ENCODE assay signal across 21 cellular contexts in genomic region chr18:3713708-3714107, GRCh38.
"Had no signal": no experiment of that assay in that cellular context is flagged by ENCODE, and none has a peak within 500 bp of the region (broad histone marks: within the 10 kb centered on the region; RNA-seq: fewer than 3 reads in every experiment).

No MANE protein-coding gene starts in this region.

- H3K36me3 ChIP-seq: lower lobe of right lung, ovary, sigmoid colon, spleen, thoracic aorta, tibial nerve, upper lobe of right lung, vagina had no signal

- H3K27me3 ChIP-seq: ovary, sigmoid colon, spleen, tibial nerve, upper lobe of right lung, vagina had no signal

- ATAC-seq: left ventricle myocardium superior; lower lobe of right lung; mucosa of descending colon; psoas muscle; right cardiac atrium; stimulated activated memory B cell treated with anti-CD40 and anti-IgM and Interleukin-4, amounts not matched to agents 10 μg/mL and 1 μg/mL and 100 μg/mL, for 72 hours; stimulated activated naive CD8-positive, alpha-beta T cell treated with anti-CD3 and anti-CD28 coated beads, Interleukin-15, Interleukin-2, amounts not matched to agents 100 U/mL and 50 U/mL, for 24 hours; upper lobe of right lung had no signal

- H3K4me3 Mint-ChIP-seq: naive B cell; nephron progenitor cell; stimulated activated memory B cell treated with anti-CD40 and anti-IgM and Interleukin-4, amounts not matched to agents 10 μg/mL and 1 μg/mL and 100 μg/mL, for 72 hours had no signal

- H3K4me1 ChIP-seq: psoas muscle, sigmoid colon, vagina had no signal

- DNase-seq: cortex of kidney; effector CD4-positive, alpha-beta T cell; left ventricle myocardium superior; lower lobe of right lung; mucosa of descending colon; naive B cell; nephron progenitor cell; nucleus accumbens; ovary; psoas muscle; right cardiac atrium; sigmoid colon; spleen; stimulated activated CD4-positive, alpha-beta T cell treated with anti-CD3 and anti-CD28 coated beads, Interleukin-4, amount 100 ng/mL, for 4 hours; stimulated activated naive CD8-positive, alpha-beta T cell treated with anti-CD3 and anti-CD28 coated beads, Interleukin-15, Interleukin-2, amounts not matched to agents 100 U/mL and 50 U/mL, for 24 hours; substantia nigra; upper lobe of right lung had no signal

- H3K4me3 ChIP-seq: lower lobe of right lung, mucosa of descending colon, ovary, psoas muscle, sigmoid colon, spleen, thoracic aorta, tibial nerve, upper lobe of right lung, vagina had no signal

- H3K36me3 Mint-ChIP-seq: naive B cell; stimulated activated memory B cell treated with anti-CD40 and anti-IgM and Interleukin-4, amounts not matched to agents 10 μg/mL and 1 μg/mL and 100 μg/mL, for 72 hours had no signal

- H3K27ac Mint-ChIP-seq: naive B cell; nephron progenitor cell; stimulated activated memory B cell treated with anti-CD40 and anti-IgM and Interleukin-4, amounts not matched to agents 10 μg/mL and 1 μg/mL and 100 μg/mL, for 72 hours had no signal

- H3K9me3 ChIP-seq: lower lobe of right lung, mucosa of descending colon, ovary, psoas muscle, sigmoid colon, spleen, thoracic aorta, tibial nerve, upper lobe of right lung, vagina had no signal

- H3K4me1 Mint-ChIP-seq: stimulated activated memory B cell treated with anti-CD40 and anti-IgM and Interleukin-4, amounts not matched to agents 10 μg/mL and 1 μg/mL and 100 μg/mL, for 72 hours had no signal

- H3K27ac ChIP-seq: lower lobe of right lung, ovary, psoas muscle, sigmoid colon, spleen, thoracic aorta, tibial nerve, upper lobe of right lung, vagina had no signal

- H3K9me3 Mint-ChIP-seq: naive B cell; nephron progenitor cell; stimulated activated memory B cell treated with anti-CD40 and anti-IgM and Interleukin-4, amounts not matched to agents 10 μg/mL and 1 μg/mL and 100 μg/mL, for 72 hours had no signal
